ENCODE assay signal across 8 cellular contexts in genomic region chr7:5694221-5694754, GRCh38.
A peak's percentile ranks its signal among the peaks of the same experiment; 100 is the strongest.
DNase-seq lines count a peak whose midpoint lies in the region; ATAC-seq and TF ChIP-seq lines count a peak whose summit lies in the region.

No MANE protein-coding gene starts in this region.

- H3K4me1 Mint-ChIP-seq in T-cell = peaks cover 96 to 100% (median 98%) of the 10 kb centered on the region in 3 donors

- no peak for TF ChIP-seq CTCF in fibroblast of mammary gland (conservative IDR thresholded peaks at IDR 0.05; ENCODE audit: control insufficient read depth, insufficient read depth, low read depth, low read length)

- DNase-seq in GM03348 (ENCODE audit: low spot score) (peak; percentile 67), T-cell (no peak), fibroblast of mammary gland (ENCODE audit: low read depth) (peak; percentile 96), renal cortical epithelial cell (ENCODE audit: low read depth) (peak; percentile 71), ureter (ENCODE audit: low spot score) (no peak), NCI-H1417 treated with DMSO at 0.1 percent for 48 hours (lab: John Stamatoyannopoulos, UW) (no peak)

- H3K9me3 Mint-ChIP-seq in T-cell = no peaks in the 10 kb centered on the region

- H3K27me3 Mint-ChIP-seq in T-cell = no peaks in the 10 kb centered on the region

- CTCF ChIA-PET in T-cell (lab: Charles Lee) = interaction anchor here (0.5 to 1.5 kb wide), 7 partner anchors 9 to 200 kb away, joined by 3 to 7 read pairs (median 4); no protein-coding TSS in a partner anchor

- peaks cover 8% of the 10 kb centered on the region for H3K36me3 Mint-ChIP-seq in T-cell

- H3K4me3 ChIP-seq in fibroblast of mammary gland (ENCODE audit: control insufficient read depth, low read depth, low read length) = no peak overlapping the region

- ATAC-seq in T-cell (replicated peaks in 1 of 4) (no peak), GM21367 (IDR thresholded peaks at IDR 0.05; ENCODE audit: unreplicated experiment) (no peak), GM19351 (IDR thresholded peaks at IDR 0.05; ENCODE audit: unreplicated experiment) (no peak)

- peak overlapping the region; percentile 95 for H3K27ac Mint-ChIP-seq in T-cell

- peak overlapping the region; percentile 83 to 87 (median 85) for H3K4me3 Mint-ChIP-seq in T-cell

- POLR2A ChIA-PET in T-cell (lab: Charles Lee) = interaction anchor here (0.5 to 1.0 kb wide), 4 partner anchors 52 to 188 kb away, joined by 3 to 8 read pairs (median 4); no protein-coding TSS in a partner anchor

Comparison
In these comparisons a context has a peak if more than half of its experiments do, and no peak if none do; other contexts are left out.
1. DNase-seq: peak in GM03348 (single experiment), fibroblast of mammary gland (single experiment) and renal cortical epithelial cell (single experiment); none in T-cell (0 of 34), ureter (single experiment) and NCI-H1417 treated with DMSO at 0.1 percent for 48 hours (single experiment).